8 cellular contexts compared by ENCODE assay signal in the genomic region with DNA sequence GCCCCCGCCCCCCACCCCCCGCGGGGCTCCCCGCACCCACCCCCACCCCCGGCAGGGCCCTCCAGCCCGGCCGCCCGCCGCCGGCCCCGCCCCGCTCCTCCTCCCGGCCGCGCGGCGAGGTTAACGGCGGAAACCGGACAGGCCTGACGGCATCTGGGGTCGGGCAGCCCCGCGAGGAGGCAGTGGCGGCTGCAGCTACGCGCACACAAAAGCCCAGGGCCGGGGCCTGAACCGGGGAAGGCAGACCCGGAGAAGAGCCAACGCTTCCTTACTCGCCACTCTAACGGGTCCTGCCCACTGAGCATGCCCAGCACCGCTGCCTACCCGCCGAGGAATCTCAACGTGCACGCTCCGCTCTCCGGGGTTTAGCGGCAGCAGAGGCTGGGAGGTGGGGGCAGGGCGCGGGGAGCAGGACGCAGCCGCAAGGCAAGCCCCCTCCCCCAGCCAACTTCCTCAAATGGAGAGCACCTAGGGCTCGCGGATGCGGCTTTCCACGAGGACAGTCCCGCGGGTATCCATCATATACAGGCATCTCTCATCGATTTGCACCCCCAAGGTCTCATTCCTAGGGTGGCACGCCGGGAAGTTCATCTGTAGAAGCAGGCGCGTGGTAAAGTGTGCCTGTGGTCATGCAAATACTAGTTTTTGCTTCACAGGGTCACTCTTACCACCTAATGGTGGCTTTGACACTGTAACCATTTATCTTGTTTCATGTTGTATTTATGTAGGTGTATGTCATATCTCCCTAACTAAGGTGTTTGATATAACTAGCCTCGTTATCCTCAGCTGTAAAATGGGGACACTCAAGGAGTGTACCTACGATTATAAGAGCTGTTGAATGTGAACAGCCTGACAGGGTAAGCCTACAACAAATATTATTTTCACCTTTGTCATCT. TPM values are rescaled to one million over a fixed set of nuclear protein-coding genes. Genes with fewer than 3 reads are reported as not detected.
DNase-seq lines count a peak whose midpoint lies in the region; ATAC-seq and TF ChIP-seq lines count a peak whose summit lies in the region.

Gene MEMO1, minus strand, starts transcription at position 339 of the 896 bp plus-strand sequence. CDS start 761 bp downstream, outside the sequence.

- H3K9me3 ChIP-seq in SK-N-SH = no peaks in the 10 kb centered on the region

- peak within 1 kb of the TSS; percentile 75 for H3K9ac ChIP-seq in SK-N-SH

- no peaks in the 10 kb centered on the region for H3K27me3 ChIP-seq in SK-N-SH (ENCODE audit: insufficient read depth)

- peak; percentile 78 for TF ChIP-seq POLR2A in GM10847 (IDR thresholded peaks at IDR 0.05; ENCODE audit: extremely low read depth, insufficient read length)

- peak within 1 kb of the TSS; percentile 88 to 92 for H3K4me3 ChIP-seq in SK-N-SH (ENCODE audit: low read depth in 2 of 2, low read length in 1 of 2)

- ATAC-seq in HG02610 (IDR thresholded peaks at IDR 0.05; ENCODE audit: unreplicated experiment) = peak; percentile 59

- DNase-seq in NCI-H1092 (lab: John Stamatoyannopoulos, UW) (peak; percentile 87), SK-N-SH (peak; percentile 98), globus pallidus (ENCODE audit: low spot score) (peak; percentile 92), nucleus accumbens (lab: John Stamatoyannopoulos, UW) (peak; percentile 62 to 94 (median 88)), superior temporal gyrus (ENCODE audit: extremely low spot score) (peak; percentile 92)
- peak; percentile 96 for DNase-seq in activated naive CD4-positive, alpha-beta T cell treated with anti-CD3 and anti-CD28 coated beads, Interleukin-2, amount 50 U/mL, for 16 hours

- no peaks in the 10 kb centered on the region for H3F3A ChIP-seq in SK-N-SH (replicated peaks; ENCODE audit: insufficient read depth)

- TF ChIP-seq EP300 in SK-N-SH (IDR thresholded peaks at IDR 0.05; ENCODE audit: borderline replicate concordance in 1 of 2, low read depth in 1 of 2, low read length in 1 of 2) = peak; percentile 68 to 84; a peak in 3 of 4 replicates

- TF ChIP-seq RAD21 in SK-N-SH (IDR thresholded peaks at IDR 0.05; ENCODE audit: low read length) = peak; percentile 7; the same call in 1 of the 2 replicates

- no peaks in the 10 kb centered on the region for H3K36me3 ChIP-seq in SK-N-SH (replicated peaks in 1 of 2; ENCODE audit: control insufficient read depth in 1 of 2, insufficient read depth in 2 of 2, low read length in 1 of 2)

- POLR2A ChIA-PET in SK-N-SH (lab: Yijun Ruan, JAX) = interaction anchor here (0.5 to 1.6 kb wide), 8 partner anchors 9 to 271 kb away, joined by 3 to 7 read pairs (median 4); partner anchors contain the start of genes DPY30, SLC30A6 and SPAST

- peaks cover 36% of the 10 kb centered on the region for H4K20me1 ChIP-seq in SK-N-SH (ENCODE audit: insufficient read depth)

- peak within 1 kb of the TSS; percentile 77 to 98 for H3K27ac ChIP-seq in SK-N-SH (ENCODE audit: low read depth in 2 of 2, low read length in 1 of 2)

- peaks cover 0 to 8% of the 10 kb centered on the region in 2 experiments; a peak in 2 of 4 replicates for H3K4me1 ChIP-seq in SK-N-SH (ENCODE audit: control insufficient read depth in 1 of 2, insufficient read depth in 2 of 2, low read depth in 1 of 2, low read length in 1 of 2)

- peaks cover 38% of the 10 kb centered on the region for H3K79me2 ChIP-seq in SK-N-SH (ENCODE audit: insufficient read depth)

- H3K9me2 ChIP-seq in SK-N-SH = no peaks in the 10 kb centered on the region

- H3K4me2 ChIP-seq in SK-N-SH = peak within 1 kb of the TSS; percentile 76

- CTCF ChIA-PET in SK-N-SH (lab: Yijun Ruan, JAX) = no interaction called here

- peak; percentile 18; the same call in 1 of the 2 replicates for TF ChIP-seq CTCF in SK-N-SH (IDR thresholded peaks at IDR 0.05)

- H2AFZ ChIP-seq in SK-N-SH (ENCODE audit: low read depth) = peak within 1 kb of the TSS; percentile 57

- 1% methylated on average over 26 of the region's 58 CpGs for WGBS in SK-N-SH (ENCODE audit: low lambda C conversion rate)

TF ChIP-seq in SK-N-SH, 30 proteins besides CTCF, POLR2A, EP300 and RAD21 (continues in another document):
- TF ChIP-seq TCF12 (IDR thresholded peaks at IDR 0.05) (peak; percentile 49), TEAD4 (IDR thresholded peaks at IDR 0.05; ENCODE audit: borderline replicate concordance, insufficient read depth) (peak; percentile 76), JUND (IDR thresholded peaks at IDR 0.05) (no peak; the same call in none of the 2 replicates), FOSL2 (IDR thresholded peaks at IDR 0.05; ENCODE audit: borderline replicate concordance, low read depth) (no peak), GATA2 (CRISPR knock-in tag; IDR thresholded peaks at IDR 0.05) (no peak), CHD2 (IDR thresholded peaks at IDR 0.05; ENCODE audit: low read length, partially characterized antibody) (peak; percentile 98), SMC3 (IDR thresholded peaks at IDR 0.05; ENCODE audit: low read depth, low read length) (no peak), TAF1 (IDR thresholded peaks at IDR 0.05; ENCODE audit: borderline replicate concordance, low read depth, low read length) (peak; percentile 96), NRF1 (IDR thresholded peaks at IDR 0.05; ENCODE audit: low read depth, low read length) (peak; percentile 85), FOXJ3 (CRISPR knock-in tag; IDR thresholded peaks at IDR 0.05) (0 out of 2 replicates have a peak, but pooled peaks have one; percentile 25), RXRA (IDR thresholded peaks at IDR 0.05; ENCODE audit: borderline replicate concordance, low read depth) (0 out of 2 replicates have a peak, but pooled peaks have one; percentile 10), RFX5 (IDR thresholded peaks at IDR 0.05; ENCODE audit: low read length) (peak; percentile 73; the same call in 1 of the 2 replicates), SIN3A (IDR thresholded peaks at IDR 0.05; ENCODE audit: borderline replicate concordance, low read depth, low read length) (0 out of 2 replicates have a peak, but pooled peaks have one; percentile 89), MEF2A (IDR thresholded peaks at IDR 0.05; ENCODE audit: borderline replicate concordance, low read depth) (no peak; the same call in 1 of the 2 replicates), GABPA (IDR thresholded peaks at IDR 0.05; ENCODE audit: low read depth) (peak; percentile 50), USF2 (IDR thresholded peaks at IDR 0.05; ENCODE audit: borderline replicate concordance, low read depth, low read length) (no peak), POLR2AphosphoS5 (IDR thresholded peaks at IDR 0.05; ENCODE audit: low read depth, low read length) (peak; percentile 98), USF1 (IDR thresholded peaks at IDR 0.05; ENCODE audit: borderline replicate concordance, low read depth) (peak; percentile 43; the same call in 1 of the 2 replicates), EZH2phosphoT487 (IDR thresholded peaks at IDR 0.05; ENCODE audit: borderline replicate concordance, low read depth) (no peak), IRF3 (IDR thresholded peaks at IDR 0.05; ENCODE audit: low read depth, low read length) (no peak), MAX (IDR thresholded peaks at IDR 0.05; ENCODE audit: low read depth) (peak; percentile 95)
- TF ChIP-seq, protein P1, sequence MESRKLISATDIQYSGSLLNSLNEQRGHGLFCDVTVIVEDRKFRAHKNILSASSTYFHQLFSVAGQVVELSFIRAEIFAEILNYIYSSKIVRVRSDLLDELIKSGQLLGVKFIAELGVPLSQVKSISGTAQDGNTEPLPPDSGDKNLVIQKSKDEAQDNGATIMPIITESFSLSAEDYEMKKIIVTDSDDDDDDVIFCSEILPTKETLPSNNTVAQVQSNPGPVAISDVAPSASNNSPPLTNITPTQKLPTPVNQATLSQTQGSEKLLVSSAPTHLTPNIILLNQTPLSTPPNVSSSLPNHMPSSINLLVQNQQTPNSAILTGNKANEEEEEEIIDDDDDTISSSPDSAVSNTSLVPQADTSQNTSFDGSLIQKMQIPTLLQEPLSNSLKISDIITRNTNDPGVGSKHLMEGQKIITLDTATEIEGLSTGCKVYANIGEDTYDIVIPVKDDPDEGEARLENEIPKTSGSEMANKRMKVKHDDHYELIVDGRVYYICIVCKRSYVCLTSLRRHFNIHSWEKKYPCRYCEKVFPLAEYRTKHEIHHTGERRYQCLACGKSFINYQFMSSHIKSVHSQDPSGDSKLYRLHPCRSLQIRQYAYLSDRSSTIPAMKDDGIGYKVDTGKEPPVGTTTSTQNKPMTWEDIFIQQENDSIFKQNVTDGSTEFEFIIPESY (IDR thresholded peaks at IDR 0.05; ENCODE audit: borderline replicate concordance, low read depth) = 0 out of 2 replicates have a peak, but pooled peaks have one; percentile 29

RNA-seq across cellular contexts. Expression of gene MEMO1, which starts in this region (rescaled TPM):
- polyA plus RNA-seq in SK-N-SH (2012; rRNA removed) = 54.3 and 66.7 TPM in 2 replicates
- polyA plus RNA-seq in SK-N-SH (2012; cell fraction: cytosol; rRNA removed) = 64.9 TPM in 2 replicates
- 27.5 and 56.0 TPM in 2 replicates for polyA plus RNA-seq in SK-N-SH (2012; cell fraction: nucleus; rRNA removed)

Comparison
In these comparisons a context has a peak if more than half of its experiments do, and no peak if none do; other contexts are left out.
1. Peak in every context shown above with its lines: DNase-seq, ATAC-seq, H3K4me3 ChIP-seq and H3K27ac ChIP-seq.